ENCODE assay signal across 12 cellular contexts in the genomic region with DNA sequence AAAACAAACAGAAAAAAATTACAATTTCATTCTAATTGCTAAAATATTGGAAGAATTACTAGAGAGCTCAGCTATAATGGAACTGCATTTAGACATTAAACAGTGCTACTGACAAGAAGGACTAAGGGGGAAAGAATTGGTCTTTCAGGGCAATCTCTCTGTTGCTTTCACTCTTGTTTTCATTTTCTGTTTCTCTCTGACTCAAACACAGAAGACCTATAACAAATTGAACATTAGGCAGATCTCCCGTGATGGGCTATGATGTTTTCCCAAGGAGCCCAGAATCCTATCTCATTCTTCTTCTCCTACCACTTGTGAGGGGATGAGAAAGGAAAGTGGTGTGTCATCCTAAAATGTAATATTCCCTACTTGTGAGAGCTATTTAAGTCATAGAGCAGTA.
DNase-seq lines count a peak whose midpoint lies in the region; ATAC-seq and TF ChIP-seq lines count a peak whose summit lies in the region.
"Had no signal": no experiment of that assay in that cellular context is flagged by ENCODE, and none has a peak within 500 bp of the region (broad histone marks: within the 10 kb centered on the region; RNA-seq: fewer than 3 reads in every experiment).

No MANE protein-coding gene starts in this region.

- TF ChIP-seq CTCF in upper lobe of left lung (IDR thresholded peaks at IDR 0.05), result no peak
- no peak for TF ChIP-seq CTCF in brain microvascular endothelial cell (IDR thresholded peaks at IDR 0.05; ENCODE audit: low read depth, low read length, missing control alignments)

- no peak for TF ChIP-seq EP300 in upper lobe of left lung (IDR thresholded peaks at IDR 0.05)

- peak; percentile 95 for ATAC-seq in GM18858 (IDR thresholded peaks at IDR 0.05; ENCODE audit: unreplicated experiment)
- peak; percentile 97 for ATAC-seq in GM21381 (IDR thresholded peaks at IDR 0.05; ENCODE audit: unreplicated experiment)
- peak; percentile 79 for ATAC-seq in HG03045 (IDR thresholded peaks at IDR 0.05; ENCODE audit: unreplicated experiment)
- ATAC-seq in activated CD8-positive, alpha-beta T cell treated with anti-CD3 and anti-CD28 coated beads, Interleukin-2, amount 10 ng/mL, durations not matched to agents 7 days and 5 days, result peak; percentile 76
- no peak for ATAC-seq in upper lobe of left lung (ENCODE audit: low FRiP score in 2 of 2)

- in situ Hi-C loops in brain microvascular endothelial cell (cut with HindIII; ENCODE audit: low pct_ligation_motif_present, low sequenced_read_pairs), result no loop called here

- H3K4me1 Mint-ChIP-seq in activated CD8-positive, alpha-beta T cell treated with anti-CD3 and anti-CD28 coated beads, Interleukin-2, amount 10 ng/mL, durations not matched to agents 7 days and 5 days (ENCODE audit: low read depth), result peaks cover 9% of the 10 kb centered on the region

- H3K4me3 ChIP-seq in upper lobe of left lung, result no peak overlapping the region
- H3K4me3 ChIP-seq in H7 (ENCODE audit: insufficient read depth, low read depth, low read length), result no peak overlapping the region
- H3K4me3 ChIP-seq in brain microvascular endothelial cell (ENCODE audit: low read depth, low read length), result no peak overlapping the region

- H3K27ac Mint-ChIP-seq in activated CD8-positive, alpha-beta T cell treated with anti-CD3 and anti-CD28 coated beads, Interleukin-2, amount 10 ng/mL, durations not matched to agents 7 days and 5 days, result peak overlapping the region; percentile 10

- TF ChIP-seq POLR2A in upper lobe of left lung (IDR thresholded peaks at IDR 0.05), result no peak

- no peaks in the 10 kb centered on the region for H3K27me3 ChIP-seq in upper lobe of left lung
- no peaks in the 10 kb centered on the region for H3K27me3 ChIP-seq in H7 (ENCODE audit: control insufficient read depth, insufficient read depth, low read length)
- no peaks in the 10 kb centered on the region for H3K27me3 ChIP-seq in brain microvascular endothelial cell (replicated peaks)

- no peak overlapping the region for H3K4me3 Mint-ChIP-seq in activated CD8-positive, alpha-beta T cell treated with anti-CD3 and anti-CD28 coated beads, Interleukin-2, amount 10 ng/mL, durations not matched to agents 7 days and 5 days
- H3K4me3 Mint-ChIP-seq: neural crest cell had no signal

- POLR2A ChIA-PET in activated CD8-positive, alpha-beta T cell treated with anti-CD3 and anti-CD28 coated beads, Interleukin-2, amount 10 ng/mL, durations not matched to agents 7 days and 5 days (lab: Charles Lee), result no interaction called here

- H3K9me3 ChIP-seq in upper lobe of left lung, result no peaks in the 10 kb centered on the region

- no peak for DNase-seq in activated CD8-positive, alpha-beta T cell treated with anti-CD3 and anti-CD28 coated beads, Interleukin-2, amount 10 ng/mL, durations not matched to agents 7 days and 5 days
- DNase-seq in NCI-H2171 treated with DMSO at 0.1 percent for 48 hours (lab: John Stamatoyannopoulos, UW) (no peak), upper lobe of left lung (no peak), H7 (no peak), brain microvascular endothelial cell (no peak)
- DNase-seq: Karpas-422; NCI-H526; stimulated activated CD4-positive, alpha-beta T cell treated with anti-CD3 and anti-CD28 coated beads, Interleukin-1b, Interleukin-23, amount 100 ng/mL, for 48 hours had no signal

- no peaks in the 10 kb centered on the region for H3K27me3 Mint-ChIP-seq in activated CD8-positive, alpha-beta T cell treated with anti-CD3 and anti-CD28 coated beads, Interleukin-2, amount 10 ng/mL, durations not matched to agents 7 days and 5 days (ENCODE audit: low read depth)

- CTCF ChIA-PET in activated CD8-positive, alpha-beta T cell treated with anti-CD3 and anti-CD28 coated beads, Interleukin-2, amount 10 ng/mL, durations not matched to agents 7 days and 5 days (lab: Charles Lee), result interaction anchor here (0.6 to 1.2 kb wide), 2 partner anchors 26 to 49 kb away, joined by 3 to 6 read pairs; no protein-coding TSS in a partner anchor

- H3K36me3 ChIP-seq in upper lobe of left lung, result no peaks in the 10 kb centered on the region
- H3K36me3 ChIP-seq in H7 (replicated peaks; ENCODE audit: control insufficient read depth, insufficient read depth, low read length), result no peaks in the 10 kb centered on the region
- H3K36me3 ChIP-seq in brain microvascular endothelial cell (replicated peaks), result no peaks in the 10 kb centered on the region

- H3K4me1 ChIP-seq in upper lobe of left lung, result no peaks in the 10 kb centered on the region

- H3K9me3 Mint-ChIP-seq in activated CD8-positive, alpha-beta T cell treated with anti-CD3 and anti-CD28 coated beads, Interleukin-2, amount 10 ng/mL, durations not matched to agents 7 days and 5 days (ENCODE audit: insufficient read depth), result peaks cover 4% of the 10 kb centered on the region

- H3K36me3 Mint-ChIP-seq in activated CD8-positive, alpha-beta T cell treated with anti-CD3 and anti-CD28 coated beads, Interleukin-2, amount 10 ng/mL, durations not matched to agents 7 days and 5 days (ENCODE audit: low read depth), result peaks cover 5% of the 10 kb centered on the region

- 69 to 81% methylated on average over 1 of the region's 1 CpG for WGBS in upper lobe of left lung, 2 donors

- H3K27ac ChIP-seq in upper lobe of left lung (no peak overlapping the region), brain microvascular endothelial cell (no peak overlapping the region)

Comparison
In these comparisons a context has a peak if more than half of its experiments do, and no peak if none do; other contexts are left out.
1. ATAC-seq: peak in GM18858 (single experiment), GM21381 (single experiment), HG03045 (single experiment) and activated CD8-positive, alpha-beta T cell treated with anti-CD3 and anti-CD28 coated beads, Interleukin-2, amount 10 ng/mL, durations not matched to agents 7 days and 5 days (single experiment); none in upper lobe of left lung (0 of 2).